ENCODE assay signal across 22 cellular contexts in genomic region chr11:39678996-39679395, GRCh38.
DNase-seq lines count a peak whose midpoint lies in the region; ATAC-seq and TF ChIP-seq lines count a peak whose summit lies in the region.
"Had no signal": no experiment of that assay in that cellular context is flagged by ENCODE, and none has a peak within 500 bp of the region (broad histone marks: within the 10 kb centered on the region; RNA-seq: fewer than 3 reads in every experiment).

No MANE protein-coding gene starts in this region.

- no peaks in the 10 kb centered on the region for H3K36me3 ChIP-seq in PC-3 (ENCODE audit: low read depth, low read length)
- no peaks in the 10 kb centered on the region for H3K36me3 ChIP-seq in mammary epithelial cell (ENCODE audit: insufficient read depth, low read length)
- H3K36me3 ChIP-seq in smooth muscle cell (ENCODE audit: low read depth): no peaks in the 10 kb centered on the region
- H3K36me3 ChIP-seq: BLaER1 had no signal

- H2AFZ ChIP-seq in PC-3 (ENCODE audit: low read length) (no peak overlapping the region), mammary epithelial cell (ENCODE audit: low read depth, low read length) (no peak overlapping the region), smooth muscle cell (ENCODE audit: low read depth) (no peak overlapping the region)

- H3K9me3 ChIP-seq in PC-3 (ENCODE audit: low read length): no peaks in the 10 kb centered on the region
- H3K9me3 ChIP-seq in mammary epithelial cell (replicated peaks; ENCODE audit: insufficient read depth, low read length): peaks cover 27% of the 10 kb centered on the region
- H3K9me3 ChIP-seq in smooth muscle cell (replicated peaks; ENCODE audit: low read depth): no peaks in the 10 kb centered on the region

- POLR2A ChIA-PET in PC-3 (lab: Charles Lee; ENCODE audit: unreplicated experiment): interaction anchor here (0.6 kb wide), 1 partner anchor 21 kb away, joined by 5 read pairs; no protein-coding TSS in a partner anchor

- 0% methylated on average over 1 of the region's 1 CpG for WGBS in mammary epithelial cell (ENCODE audit: low coverage, missing lambda C conversion rate)
- WGBS in smooth muscle cell (ENCODE audit: low lambda C conversion rate): 8% methylated on average over 1 of the region's 1 CpG

- in situ Hi-C loops in mammary epithelial cell (cut with MboI; ENCODE audit: low sequenced_read_pairs in 2 of 2): no loop called here

- H4K20me1 ChIP-seq in PC-3 (ENCODE audit: low read length): no peaks in the 10 kb centered on the region
- no peaks in the 10 kb centered on the region for H4K20me1 ChIP-seq in mammary epithelial cell (ENCODE audit: insufficient read depth, low read length)
- H4K20me1 ChIP-seq in smooth muscle cell (ENCODE audit: low read depth): no peaks in the 10 kb centered on the region
- H4K20me1 ChIP-seq: BLaER1 had no signal

- H3K79me2 ChIP-seq in PC-3 (ENCODE audit: low read length): no peaks in the 10 kb centered on the region
- H3K79me2 ChIP-seq in mammary epithelial cell (ENCODE audit: insufficient read depth, low read length): no peaks in the 10 kb centered on the region
- no peaks in the 10 kb centered on the region for H3K79me2 ChIP-seq in smooth muscle cell (ENCODE audit: low read depth)

- CTCF ChIA-PET in PC-3 (lab: Charles Lee) (no interaction called here), mammary epithelial cell (lab: Charles Lee; ENCODE audit: low non-redundant PET) (no interaction called here)

- intact Hi-C loops in PC-3 (cut with micrococcal nuclease) (no loop called here), mammary epithelial cell (cut with micrococcal nuclease) (no loop called here)

- H3K27me3 ChIP-seq in PC-3 (ENCODE audit: low read length) (no peaks in the 10 kb centered on the region), mammary epithelial cell (ENCODE audit: insufficient read depth, low read length) (no peaks in the 10 kb centered on the region), smooth muscle cell (ENCODE audit: low read depth) (no peaks in the 10 kb centered on the region)
- H3K27me3 ChIP-seq: BLaER1 had no signal

- peak; percentile 34 for DNase-seq in HT1080 (ENCODE audit: low read depth)
- DNase-seq in PC-3: peak; percentile 59
- DNase-seq in mammary epithelial cell: peak; percentile 89
- no peak for DNase-seq in smooth muscle cell (lab: John Stamatoyannopoulos, UW; ENCODE audit: unreplicated experiment)
- DNase-seq in NCI-H2107 (lab: John Stamatoyannopoulos, UW): no peak
- DNase-seq in stimulated activated CD4-positive, alpha-beta T cell treated with anti-CD3 and anti-CD28 coated beads, Interleukin-12 subunit alpha, Interleukin-12 subunit beta, amount 100 ng/mL, for 4 hours: no peak
- DNase-seq: Calu3; CD4-positive, alpha-beta memory T cell; DMS53; H7; HFFc6; KG1; NCI-H1092 treated with DMSO at 0.1 percent for 48 hours; NCI-H146; NCI-H2029 treated with DMSO at 0.1 percent for 48 hours; NCI-H2171 treated with DMSO at 0.1 percent for 48 hours; NK-92 treated with Interleukin-12 subunit alpha and Interleukin-12 subunit beta, amount 100 ng/mL, for 24 hours; SHP77 had no signal

- H3K4me1 ChIP-seq in PC-3 (ENCODE audit: insufficient read depth, low read length) (no peaks in the 10 kb centered on the region), mammary epithelial cell (ENCODE audit: insufficient read depth, low read length) (no peaks in the 10 kb centered on the region), smooth muscle cell (ENCODE audit: low read depth) (no peaks in the 10 kb centered on the region)
- H3K4me1 ChIP-seq: BLaER1 had no signal

- H3K4me2 ChIP-seq in PC-3 (ENCODE audit: low read length): no peak overlapping the region
- H3K4me2 ChIP-seq in mammary epithelial cell (ENCODE audit: insufficient read depth, low read depth, low read length): no peak overlapping the region
- no peak overlapping the region for H3K4me2 ChIP-seq in smooth muscle cell
- H3K4me2 ChIP-seq: BLaER1 had no signal

- H3K9ac ChIP-seq in PC-3 (ENCODE audit: low read length) (no peak overlapping the region), mammary epithelial cell (ENCODE audit: insufficient read depth, low read length) (no peak overlapping the region), smooth muscle cell (ENCODE audit: low read depth) (no peak overlapping the region)
- H3K9ac ChIP-seq: BLaER1 had no signal

- H3K27ac ChIP-seq in PC-3 (ENCODE audit: low read length) (no peak overlapping the region), mammary epithelial cell (ENCODE audit: insufficient read depth, low read depth, low read length) (no peak overlapping the region), smooth muscle cell (ENCODE audit: low read depth) (peak overlapping the region; percentile 30)
- H3K27ac ChIP-seq: BLaER1, SK-N-MC had no signal

- no peak for TF ChIP-seq CTCF in PC-3 (conservative IDR thresholded peaks at IDR 0.05; ENCODE audit: low read depth, low read length)
- TF ChIP-seq CTCF in mammary epithelial cell (conservative IDR thresholded peaks at IDR 0.05 in 1 of 2, IDR thresholded peaks at IDR 0.05 in 1 of 2; ENCODE audit: extremely low read depth in 1 of 2, insufficient read depth in 1 of 2, low read depth in 1 of 2, low read length in 2 of 2): no peak
- TF ChIP-seq CTCF in smooth muscle cell (IDR thresholded peaks at IDR 0.05; ENCODE audit: borderline replicate concordance, insufficient read depth, poor library complexity, severe bottlenecking): no peak

- dilution Hi-C loops in mammary epithelial cell (cut with HindIII; ENCODE audit: low sequenced_read_pairs): no loop called here

- no TSS peak for BruUV-seq in PC-3 (replicated peaks; lab: Mats Ljungman, UMichigan)
- no TSS peak for BruUV-seq in mammary epithelial cell (replicated peaks; lab: Mats Ljungman, UMichigan)

- H3K4me3 ChIP-seq in PC-3 (ENCODE audit: low read length): no peak overlapping the region
- no peak overlapping the region for H3K4me3 ChIP-seq in mammary epithelial cell (replicated peaks in 1 of 3; ENCODE audit: insufficient read depth in 1 of 3, low read depth in 2 of 3, low read length in 3 of 3)
- no peak overlapping the region for H3K4me3 ChIP-seq in smooth muscle cell
- H3K4me3 ChIP-seq: BLaER1, SK-N-MC had no signal

- H3K9me2 ChIP-seq in PC-3 (replicated peaks; ENCODE audit: low read length): no peaks in the 10 kb centered on the region

- no peak for ATAC-seq in PC-3
- ATAC-seq in HG02623 (IDR thresholded peaks at IDR 0.05; ENCODE audit: unreplicated experiment): no peak
- ATAC-seq: HepG2 had no signal

- H3F3A ChIP-seq in PC-3 (ENCODE audit: low read length, unreplicated experiment) (no peaks in the 10 kb centered on the region), smooth muscle cell (ENCODE audit: low read depth) (peaks cover 9% of the 10 kb centered on the region)

Comparison
In these comparisons a context has a peak if more than half of its experiments do, and no peak if none do; other contexts are left out.
1. DNase-seq: peak in HT1080 (single experiment), PC-3 (single experiment) and mammary epithelial cell (single experiment); none in smooth muscle cell (single experiment), NCI-H2107 (single experiment) and stimulated activated CD4-positive, alpha-beta T cell treated with anti-CD3 and anti-CD28 coated beads, Interleukin-12 subunit alpha, Interleukin-12 subunit beta, amount 100 ng/mL, for 4 hours (single experiment).